ENCODE assay signal across 19 cellular contexts in the genomic region with DNA sequence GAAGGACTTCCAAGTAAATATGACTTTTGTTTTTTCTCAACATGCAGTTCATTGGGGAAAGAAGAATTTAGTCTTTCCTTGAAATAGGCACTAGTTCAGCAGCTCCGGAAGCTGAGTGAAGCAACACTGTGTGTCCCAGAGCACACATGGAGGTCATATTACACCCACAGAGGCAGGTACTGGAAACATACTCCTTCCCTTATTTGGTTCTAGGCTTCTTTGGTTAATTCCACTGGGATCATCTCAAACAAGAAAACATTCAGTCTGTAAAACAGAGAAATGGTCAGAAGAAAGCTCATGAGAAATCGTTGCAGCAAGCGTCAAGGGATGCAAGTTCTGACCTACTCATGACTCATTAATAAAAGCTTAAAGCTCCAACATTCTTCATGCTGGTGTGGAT.
"Had no signal": no experiment of that assay in that cellular context is flagged by ENCODE, and none has a peak within 500 bp of the region (broad histone marks: within the 10 kb centered on the region; RNA-seq: fewer than 3 reads in every experiment).

No MANE protein-coding gene starts in this region.

- H3K4me1 Mint-ChIP-seq: activated CD4-positive, alpha-beta memory T cell treated with anti-CD3 and anti-CD28 coated beads, Interleukin-2, amount 10 ng/mL, durations not matched to agents 7 days and 5 days; activated CD4-positive, alpha-beta T cell treated with anti-CD3 and anti-CD28 coated beads for 36 hours; natural killer cell had no signal

- H3K27ac ChIP-seq: neutrophil, prostate gland, right lobe of liver, stomach had no signal

- H3K4me1 ChIP-seq: prostate gland, right lobe of liver, stomach had no signal

- H3K9me3 ChIP-seq: neutrophil, prostate gland, right lobe of liver, stomach had no signal

- H3K27me3 ChIP-seq: neutrophil, right lobe of liver, stomach had no signal

- H3K27ac Mint-ChIP-seq: activated CD4-positive, alpha-beta memory T cell treated with anti-CD3 and anti-CD28 coated beads, Interleukin-2, amount 10 ng/mL, durations not matched to agents 7 days and 5 days; activated CD4-positive, alpha-beta T cell treated with anti-CD3 and anti-CD28 coated beads for 36 hours; activated T-cell treated with anti-CD3 and anti-CD28 coated beads, Interleukin-2, amount 50 U/mL, for 24 hours; dendritic cell treated with granulocyte-macrophage colony-stimulating factor and Interleukin-4, amounts not matched to agents 40 ng/mL and 50 ng/mL, for 4 days; natural killer cell had no signal

- H3K36me3 ChIP-seq: neutrophil, prostate gland, right lobe of liver, stomach had no signal

- H3K4me3 ChIP-seq: prostate gland, right lobe of liver, stomach had no signal

- DNase-seq: activated CD4-positive, alpha-beta memory T cell treated with anti-CD3 and anti-CD28 coated beads, Interleukin-2, amount 10 ng/mL, durations not matched to agents 7 days and 5 days; activated CD4-positive, alpha-beta T cell treated with anti-CD3 and anti-CD28 coated beads for 36 hours; activated effector memory CD4-positive, alpha-beta T cell treated with Interleukin-2 at 50 U/mL for 16 hours; activated naive CD4-positive, alpha-beta T cell treated with anti-CD3 and anti-CD28 coated beads, Interleukin-2, amount 50 U/mL, for 16 hours; activated T-cell treated with anti-CD3 and anti-CD28 coated beads, Interleukin-2, amount 50 U/mL, for 24 hours; cerebellar nuclear complex; hippocampal formation; kidney; mesendoderm; natural killer cell; right lobe of liver; stimulated activated CD4-positive, alpha-beta T cell treated with anti-CD3 and anti-CD28 coated beads, Interleukin-12 subunit alpha, Interleukin-12 subunit beta, amount 100 ng/mL, for 4 hours; stimulated activated CD4-positive, alpha-beta T cell treated with anti-CD3 and anti-CD28 coated beads, Interleukin-2, amount 100 ng/mL, for 24 hours; stomach; T-helper 1 cell had no signal

- ATAC-seq: activated CD4-positive, alpha-beta T cell treated with anti-CD3 and anti-CD28 coated beads for 36 hours; natural killer cell; right lobe of liver; SK-N-SH treated with all-trans-retinoic acid at 6 μM for 48 hours had no signal

- H3K36me3 Mint-ChIP-seq: natural killer cell had no signal

- H3K27me3 Mint-ChIP-seq: activated CD4-positive, alpha-beta memory T cell treated with anti-CD3 and anti-CD28 coated beads, Interleukin-2, amount 10 ng/mL, durations not matched to agents 7 days and 5 days; activated T-cell treated with anti-CD3 and anti-CD28 coated beads, Interleukin-2, amount 50 U/mL, for 24 hours; dendritic cell treated with granulocyte-macrophage colony-stimulating factor and Interleukin-4, amounts not matched to agents 40 ng/mL and 50 ng/mL, for 4 days had no signal

- H3K4me3 Mint-ChIP-seq: activated CD4-positive, alpha-beta memory T cell treated with anti-CD3 and anti-CD28 coated beads, Interleukin-2, amount 10 ng/mL, durations not matched to agents 7 days and 5 days; activated CD4-positive, alpha-beta T cell treated with anti-CD3 and anti-CD28 coated beads for 36 hours; activated T-cell treated with anti-CD3 and anti-CD28 coated beads, Interleukin-2, amount 50 U/mL, for 24 hours; dendritic cell treated with granulocyte-macrophage colony-stimulating factor and Interleukin-4, amounts not matched to agents 40 ng/mL and 50 ng/mL, for 4 days; natural killer cell had no signal

- H3K9me3 Mint-ChIP-seq: activated CD4-positive, alpha-beta memory T cell treated with anti-CD3 and anti-CD28 coated beads, Interleukin-2, amount 10 ng/mL, durations not matched to agents 7 days and 5 days; activated T-cell treated with anti-CD3 and anti-CD28 coated beads, Interleukin-2, amount 50 U/mL, for 24 hours; natural killer cell had no signal
